In the genomic region with DNA sequence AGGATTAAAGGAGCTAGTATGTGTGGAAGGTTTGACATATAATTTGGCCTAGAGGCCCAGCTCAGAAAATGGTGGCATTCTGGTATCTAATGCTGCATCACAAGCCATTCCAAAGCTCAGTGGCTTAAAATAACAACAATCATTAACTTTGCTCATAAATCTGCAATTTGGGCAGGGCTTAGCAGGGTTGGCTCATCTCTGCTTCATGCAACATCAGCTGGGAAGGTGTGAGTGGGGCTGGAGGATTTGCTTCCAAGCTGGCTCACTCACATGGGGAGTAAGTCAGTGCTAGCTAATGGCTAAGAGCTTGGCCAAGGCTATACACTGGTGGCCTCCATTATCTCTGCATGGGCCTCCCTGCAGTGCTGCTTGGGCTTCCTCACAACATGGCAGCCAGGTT, we compare ENCODE assay signal across 1 cellular context.
TF ChIP-seq lines count a peak whose summit lies in the region.

No MANE protein-coding gene starts in this region.

TF ChIP-seq in GM23338, 12 proteins besides CTCF, POLR2A, EP300 and RAD21 (continued from another document):
- TF ChIP-seq, protein P1, sequence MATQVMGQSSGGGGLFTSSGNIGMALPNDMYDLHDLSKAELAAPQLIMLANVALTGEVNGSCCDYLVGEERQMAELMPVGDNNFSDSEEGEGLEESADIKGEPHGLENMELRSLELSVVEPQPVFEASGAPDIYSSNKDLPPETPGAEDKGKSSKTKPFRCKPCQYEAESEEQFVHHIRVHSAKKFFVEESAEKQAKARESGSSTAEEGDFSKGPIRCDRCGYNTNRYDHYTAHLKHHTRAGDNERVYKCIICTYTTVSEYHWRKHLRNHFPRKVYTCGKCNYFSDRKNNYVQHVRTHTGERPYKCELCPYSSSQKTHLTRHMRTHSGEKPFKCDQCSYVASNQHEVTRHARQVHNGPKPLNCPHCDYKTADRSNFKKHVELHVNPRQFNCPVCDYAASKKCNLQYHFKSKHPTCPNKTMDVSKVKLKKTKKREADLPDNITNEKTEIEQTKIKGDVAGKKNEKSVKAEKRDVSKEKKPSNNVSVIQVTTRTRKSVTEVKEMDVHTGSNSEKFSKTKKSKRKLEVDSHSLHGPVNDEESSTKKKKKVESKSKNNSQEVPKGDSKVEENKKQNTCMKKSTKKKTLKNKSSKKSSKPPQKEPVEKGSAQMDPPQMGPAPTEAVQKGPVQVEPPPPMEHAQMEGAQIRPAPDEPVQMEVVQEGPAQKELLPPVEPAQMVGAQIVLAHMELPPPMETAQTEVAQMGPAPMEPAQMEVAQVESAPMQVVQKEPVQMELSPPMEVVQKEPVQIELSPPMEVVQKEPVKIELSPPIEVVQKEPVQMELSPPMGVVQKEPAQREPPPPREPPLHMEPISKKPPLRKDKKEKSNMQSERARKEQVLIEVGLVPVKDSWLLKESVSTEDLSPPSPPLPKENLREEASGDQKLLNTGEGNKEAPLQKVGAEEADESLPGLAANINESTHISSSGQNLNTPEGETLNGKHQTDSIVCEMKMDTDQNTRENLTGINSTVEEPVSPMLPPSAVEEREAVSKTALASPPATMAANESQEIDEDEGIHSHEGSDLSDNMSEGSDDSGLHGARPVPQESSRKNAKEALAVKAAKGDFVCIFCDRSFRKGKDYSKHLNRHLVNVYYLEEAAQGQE (IDR thresholded peaks at IDR 0.05; ENCODE audit: unreplicated experiment) = no peak
- TF ChIP-seq EZH2 (IDR thresholded peaks at IDR 0.05; ENCODE audit: low read depth, unreplicated experiment) = no peak
TF ChIP-seq in GM23338: peak in this region for 1.
